In the genomic region with DNA sequence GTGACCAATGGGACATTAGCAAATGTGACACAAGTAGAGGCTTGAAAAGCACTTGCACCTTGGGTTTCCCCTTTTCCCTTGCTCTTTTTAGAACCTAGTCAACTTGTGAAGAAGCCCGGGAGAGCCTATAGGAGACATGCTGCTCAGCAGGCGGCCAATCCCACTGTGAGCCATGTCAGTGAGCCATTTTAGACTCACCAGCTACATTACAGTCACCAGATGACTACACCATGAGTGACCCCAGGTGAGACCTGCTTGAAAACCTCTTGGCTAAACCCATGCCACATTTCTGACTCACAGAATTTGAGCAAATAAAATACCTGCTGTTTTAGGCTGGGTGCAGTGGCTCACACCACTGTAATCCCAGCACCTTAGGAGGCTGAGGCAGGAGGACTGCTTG, we compare ENCODE assay signal across 20 cellular contexts.
DNase-seq lines count a peak whose midpoint lies in the region; ATAC-seq and TF ChIP-seq lines count a peak whose summit lies in the region.
"Had no signal": no experiment of that assay in that cellular context is flagged by ENCODE, and none has a peak within 500 bp of the region (broad histone marks: within the 10 kb centered on the region; RNA-seq: fewer than 3 reads in every experiment).

No MANE protein-coding gene starts in this region.

- no peaks in the 10 kb centered on the region for H3K4me1 ChIP-seq in Peyer's patch

- no peaks in the 10 kb centered on the region for H3K27me3 ChIP-seq in Peyer's patch

- peaks cover 0 to 2% of the 10 kb centered on the region in 2 donors for H3K36me3 Mint-ChIP-seq in activated T-cell treated with anti-CD3 and anti-CD28 coated beads, Interleukin-2, amount 50 U/mL, for 72 hours (ENCODE audit: insufficient read depth in 2 of 2)

- H3K4me1 Mint-ChIP-seq in activated T-cell treated with anti-CD3 and anti-CD28 coated beads, Interleukin-2, amount 50 U/mL, for 72 hours (ENCODE audit: low read depth), result peaks cover 10% of the 10 kb centered on the region

- H3K27ac Mint-ChIP-seq in activated T-cell treated with anti-CD3 and anti-CD28 coated beads, Interleukin-2, amount 50 U/mL, for 72 hours, result no peak overlapping the region

- no peak overlapping the region for H3K4me3 Mint-ChIP-seq in activated T-cell treated with anti-CD3 and anti-CD28 coated beads, Interleukin-2, amount 50 U/mL, for 72 hours

- peak; percentile 31 to 77 for ATAC-seq in activated T-cell treated with anti-CD3 and anti-CD28 coated beads, Interleukin-2, amount 50 U/mL, for 72 hours (replicated peaks in 1 of 2)
- ATAC-seq in GM21447 (IDR thresholded peaks at IDR 0.05; ENCODE audit: unreplicated experiment) (no peak), HG02840 (IDR thresholded peaks at IDR 0.05; ENCODE audit: low FRiP score, unreplicated experiment) (no peak)
- ATAC-seq: K562 had no signal

- H3K27ac ChIP-seq in epithelial cell of prostate (peak overlapping the region; percentile 51), Peyer's patch (no peak overlapping the region)
- H3K27ac ChIP-seq: C4-2B, HL-60, PC-9 had no signal

- no peak for TF ChIP-seq POLR2A in Peyer's patch (IDR thresholded peaks at IDR 0.05)

- no peaks in the 10 kb centered on the region for H3K9me3 Mint-ChIP-seq in activated T-cell treated with anti-CD3 and anti-CD28 coated beads, Interleukin-2, amount 50 U/mL, for 72 hours

- DNase-seq in activated T-cell treated with anti-CD3 and anti-CD28 coated beads, Interleukin-2, amount 50 U/mL, for 72 hours, result no peak
- no peak for DNase-seq in activated T-cell treated with anti-CD3 and anti-CD28 coated beads, Interleukin-2, amount 50 U/mL, for 1 hour
- DNase-seq in ELR (ENCODE audit: low read depth), result peak; percentile 16
- DNase-seq in M059J (ENCODE audit: low read depth), result peak; percentile 22
- DNase-seq in epithelial cell of prostate (ENCODE audit: low read depth, low spot score), result peak; percentile 66
- DNase-seq in Peyer's patch, result no peak
- DNase-seq: DMS 273 treated with DMSO at 0.1 percent for 48 hours, H7, NCI-H146, NCI-H2081, NCI-H510A treated with DMSO at 0.1 percent for 48 hours, NCI-H82, Right ventricle myocardium superior, SK-N-SH had no signal

- H3K27me3 Mint-ChIP-seq in activated T-cell treated with anti-CD3 and anti-CD28 coated beads, Interleukin-2, amount 50 U/mL, for 72 hours (ENCODE audit: low read depth), result no peaks in the 10 kb centered on the region

- H3K9me3 ChIP-seq in Peyer's patch, result no peaks in the 10 kb centered on the region
- H3K9me3 ChIP-seq: SK-N-SH had no signal

- H3K36me3 ChIP-seq in Peyer's patch, result no peaks in the 10 kb centered on the region

- no peak overlapping the region for H3K4me3 ChIP-seq in Peyer's patch
- H3K4me3 ChIP-seq: K562, PC-9 had no signal

- no peak for TF ChIP-seq CTCF in Peyer's patch (IDR thresholded peaks at IDR 0.05)

Comparison
In these comparisons a context has a peak if more than half of its experiments do, and no peak if none do; other contexts are left out.
1. ATAC-seq: peak in activated T-cell treated with anti-CD3 and anti-CD28 coated beads, Interleukin-2, amount 50 U/mL, for 72 hours (2 of 2); none in GM21447 (single experiment) and HG02840 (single experiment).
2. DNase-seq: peak in ELR (single experiment), M059J (single experiment) and epithelial cell of prostate (single experiment); none in activated T-cell treated with anti-CD3 and anti-CD28 coated beads, Interleukin-2, amount 50 U/mL, for 72 hours (0 of 2), activated T-cell treated with anti-CD3 and anti-CD28 coated beads, Interleukin-2, amount 50 U/mL, for 1 hour (single experiment) and Peyer's patch (0 of 3).